In the genomic region with DNA sequence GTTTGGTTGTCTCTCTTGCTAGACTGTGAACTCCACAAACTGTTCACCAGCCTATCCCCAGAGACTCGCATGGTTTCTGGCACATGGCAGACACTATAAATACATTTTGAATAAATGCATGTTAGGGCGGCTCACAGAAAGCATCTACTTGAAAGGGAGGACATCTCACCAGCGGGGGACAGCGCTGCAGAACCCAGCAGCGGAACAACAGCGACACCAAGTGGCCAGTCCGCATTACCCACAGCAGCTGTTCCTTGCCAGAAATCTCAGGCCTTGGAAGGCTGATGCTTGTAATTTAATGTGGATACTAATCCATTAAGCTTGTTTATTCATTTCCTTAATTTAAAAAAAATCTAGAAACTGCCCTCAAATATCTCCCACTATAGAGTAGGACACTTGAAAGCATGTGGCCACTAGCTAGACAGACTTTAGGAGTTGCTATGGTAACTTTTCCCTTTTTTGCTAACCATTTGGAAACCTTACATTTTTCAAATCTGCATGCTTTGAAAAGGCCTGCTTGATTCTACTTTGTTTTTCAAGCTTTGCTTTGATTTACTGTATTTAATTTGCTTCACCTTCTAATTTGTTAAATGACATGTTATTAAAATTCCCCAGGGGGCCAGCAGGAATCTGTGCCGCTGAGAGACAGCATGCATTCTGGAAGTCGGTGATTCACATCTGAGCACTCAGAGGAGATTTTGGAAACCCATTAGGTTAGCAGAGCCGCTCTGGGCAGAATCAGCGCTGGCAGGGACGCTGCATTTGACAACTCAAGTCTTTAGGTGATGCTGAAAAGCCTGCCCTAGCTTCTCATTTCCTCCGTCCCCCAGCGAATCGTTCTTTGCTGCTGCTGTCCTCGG, we compare ENCODE assay signal across 1 cellular context.
TF ChIP-seq lines count a peak whose summit lies in the region.

No MANE protein-coding gene starts in this region.

TF ChIP-seq in Ishikawa, 13 proteins besides CTCF, POLR2A, EP300 and RAD21 (continued from another document):
- TF ChIP-seq TCF12 (IDR thresholded peaks at IDR 0.05; ENCODE audit: low read depth) (no peak), MAX (IDR thresholded peaks at IDR 0.05) (no peak), CREB1 (IDR thresholded peaks at IDR 0.05; ENCODE audit: low read depth) (no peak)
- TF ChIP-seq, protein P1, sequence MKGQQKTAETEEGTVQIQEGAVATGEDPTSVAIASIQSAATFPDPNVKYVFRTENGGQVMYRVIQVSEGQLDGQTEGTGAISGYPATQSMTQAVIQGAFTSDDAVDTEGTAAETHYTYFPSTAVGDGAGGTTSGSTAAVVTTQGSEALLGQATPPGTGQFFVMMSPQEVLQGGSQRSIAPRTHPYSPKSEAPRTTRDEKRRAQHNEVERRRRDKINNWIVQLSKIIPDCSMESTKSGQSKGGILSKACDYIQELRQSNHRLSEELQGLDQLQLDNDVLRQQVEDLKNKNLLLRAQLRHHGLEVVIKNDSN (IDR thresholded peaks at IDR 0.05), result no peak
